ENCODE assay signal across 13 cellular contexts in genomic region chr17:44608732-44609435, GRCh38.
A peak's percentile ranks its signal among the peaks of the same experiment; 100 is the strongest.
DNase-seq lines count a peak whose midpoint lies in the region; ATAC-seq and TF ChIP-seq lines count a peak whose summit lies in the region.
"Had no signal": no experiment of that assay in that cellular context is flagged by ENCODE, and none has a peak within 500 bp of the region (broad histone marks: within the 10 kb centered on the region; RNA-seq: fewer than 3 reads in every experiment).

No MANE protein-coding gene starts in this region.

- H2AFZ ChIP-seq in parathyroid adenoma: peak overlapping the region; percentile 62

- ATAC-seq in HG02759 (IDR thresholded peaks at IDR 0.05; ENCODE audit: unreplicated experiment): no peak
- ATAC-seq: activated CD8-positive, alpha-beta T cell treated with anti-CD3 and anti-CD28 coated beads for 36 hours; T-helper 17 cell had no signal

- DNase-seq in EL: peak; percentile 9
- peak; percentile 87 for DNase-seq in NCI-H2029 (lab: John Stamatoyannopoulos, UW)
- peak; percentile 29 for DNase-seq in adipocyte (ENCODE audit: low read depth)
- no peak for DNase-seq in stimulated activated naive CD4-positive, alpha-beta T cell (lab: John Stamatoyannopoulos, UW)
- no peak for DNase-seq in HK-2 (ENCODE audit: unreplicated experiment)
- DNase-seq: activated CD8-positive, alpha-beta T cell treated with anti-CD3 and anti-CD28 coated beads for 36 hours; activated naive CD4-positive, alpha-beta T cell treated with anti-CD3 and anti-CD28 coated beads, Interleukin-2, amount 50 U/mL, for 16 hours; colonic mucosa; natural killer cell; NK-92 treated with Interleukin-12 subunit alpha and Interleukin-12 subunit beta, amount 100 ng/mL, for 24 hours; T-helper 17 cell had no signal

- TF ChIP-seq CTCF in parathyroid adenoma (IDR thresholded peaks at IDR 0.05): no peak

- H3K4me2 ChIP-seq in parathyroid adenoma (ENCODE audit: low read length): no peak overlapping the region

- no peaks in the 10 kb centered on the region for H3K9me3 ChIP-seq in adipocyte (ENCODE audit: control insufficient read depth, low read length)
- H3K9me3 ChIP-seq in parathyroid adenoma (ENCODE audit: control insufficient read depth, low read length): no peaks in the 10 kb centered on the region
- H3K9me3 ChIP-seq: colonic mucosa had no signal

- H3K27me3 ChIP-seq in adipocyte (replicated peaks; ENCODE audit: control insufficient read depth, insufficient read depth, low read length): no peaks in the 10 kb centered on the region
- H3K27me3 ChIP-seq in parathyroid adenoma (ENCODE audit: control insufficient read depth, insufficient read depth, low read length): no peaks in the 10 kb centered on the region
- H3K27me3 ChIP-seq: colonic mucosa had no signal

- H3K36me3 ChIP-seq in adipocyte (ENCODE audit: control insufficient read depth, insufficient read depth, low read length, severe bottlenecking) (no peaks in the 10 kb centered on the region), parathyroid adenoma (ENCODE audit: control insufficient read depth, insufficient read depth, low read length) (no peaks in the 10 kb centered on the region)
- H3K36me3 ChIP-seq: colonic mucosa had no signal

- peaks cover 16% of the 10 kb centered on the region for H3K4me1 ChIP-seq in adipocyte (ENCODE audit: control insufficient read depth, insufficient read depth, low read length)
- peaks cover 8% of the 10 kb centered on the region for H3K4me1 ChIP-seq in parathyroid adenoma
- H3K4me1 ChIP-seq: colonic mucosa had no signal

- H3K79me2 ChIP-seq in parathyroid adenoma: no peaks in the 10 kb centered on the region

- H3K27ac ChIP-seq in parathyroid adenoma: no peak overlapping the region
- H3K27ac ChIP-seq: colonic mucosa had no signal

- no peak overlapping the region for H3K4me3 ChIP-seq in adipocyte (ENCODE audit: low read length)
- no peak overlapping the region for H3K4me3 ChIP-seq in parathyroid adenoma (ENCODE audit: low read depth, low read length)
- H3K4me3 ChIP-seq: colonic mucosa had no signal

- no peak overlapping the region for H3K9ac ChIP-seq in adipocyte (ENCODE audit: low read length)
- no peak overlapping the region for H3K9ac ChIP-seq in parathyroid adenoma

Comparison
In these comparisons a context has a peak if more than half of its experiments do, and no peak if none do; other contexts are left out.
1. DNase-seq: peak in EL (single experiment), NCI-H2029 (single experiment) and adipocyte (single experiment); none in stimulated activated naive CD4-positive, alpha-beta T cell (0 of 6) and HK-2 (single experiment).